ENCODE assay signal across 12 cellular contexts in genomic region chr9:121741198-121741918, GRCh38.
DNase-seq lines count a peak whose midpoint lies in the region; ATAC-seq and TF ChIP-seq lines count a peak whose summit lies in the region.
"Had no signal": no experiment of that assay in that cellular context is flagged by ENCODE, and none has a peak within 500 bp of the region (broad histone marks: within the 10 kb centered on the region; RNA-seq: fewer than 3 reads in every experiment).

No MANE protein-coding gene starts in this region.

- H3K27me3 ChIP-seq in endodermal cell (ENCODE audit: control insufficient read depth, insufficient read depth, low read length, poor library complexity, severe bottlenecking) (no peaks in the 10 kb centered on the region), ovary (no peaks in the 10 kb centered on the region)

- TF ChIP-seq CTCF in endodermal cell (conservative IDR thresholded peaks at IDR 0.05) (no peak), ovary (IDR thresholded peaks at IDR 0.05) (no peak)

- H3K27ac Mint-ChIP-seq in endodermal cell: peak overlapping the region; percentile 55
- H3K27ac Mint-ChIP-seq: naive thymus-derived CD4-positive, alpha-beta T cell had no signal

- peak; percentile 32 for ATAC-seq in GM19351 (IDR thresholded peaks at IDR 0.05; ENCODE audit: unreplicated experiment)
- no peak for ATAC-seq in HG03039 (IDR thresholded peaks at IDR 0.05; ENCODE audit: unreplicated experiment)
- no peak for ATAC-seq in GM21360 (IDR thresholded peaks at IDR 0.05; ENCODE audit: unreplicated experiment)
- ATAC-seq: naive thymus-derived CD4-positive, alpha-beta T cell had no signal

- peaks cover 35% of the 10 kb centered on the region for H3K4me1 Mint-ChIP-seq in endodermal cell

- H3K4me3 Mint-ChIP-seq in endodermal cell: no peak overlapping the region
- H3K4me3 Mint-ChIP-seq: naive thymus-derived CD4-positive, alpha-beta T cell had no signal

- TF ChIP-seq EP300 in ovary (IDR thresholded peaks at IDR 0.05): no peak

- no peak overlapping the region for H3K27ac ChIP-seq in endodermal cell (ENCODE audit: low read depth, low read length)
- peak overlapping the region; percentile 80 to 92 for H3K27ac ChIP-seq in ovary

- no peaks in the 10 kb centered on the region for H3K9me3 Mint-ChIP-seq in endodermal cell
- H3K9me3 Mint-ChIP-seq: naive thymus-derived CD4-positive, alpha-beta T cell had no signal

- WGBS in endodermal cell (ENCODE audit: insufficient coverage in 1 of 2, insufficient read length in 1 of 2), 2 experiments: 86 to 87% methylated on average over 8 to 11 of the region's 11 CpGs
- WGBS in ovary, 3 donors: 75 to 87% (median 79%) methylated on average over 11 of the region's 11 CpGs

- intact Hi-C loops in ovary (cut with DNase I): loop anchor here in 1 of 4 donors (10.0 kb wide), 1 partner anchor 163 kb away; no protein-coding TSS in a partner anchor

- no peaks in the 10 kb centered on the region for H3K36me3 Mint-ChIP-seq in endodermal cell (ENCODE audit: low read depth)
- H3K36me3 Mint-ChIP-seq: naive thymus-derived CD4-positive, alpha-beta T cell had no signal

- H3K27me3 Mint-ChIP-seq in endodermal cell (ENCODE audit: insufficient read depth): no peaks in the 10 kb centered on the region

- H3K4me3 ChIP-seq in endodermal cell (ENCODE audit: low read length) (no peak overlapping the region), ovary (no peak overlapping the region)

- H3K9me3 ChIP-seq in endodermal cell (ENCODE audit: control insufficient read depth, low read length) (no peaks in the 10 kb centered on the region), ovary (no peaks in the 10 kb centered on the region)

- H3K4me1 ChIP-seq in endodermal cell (ENCODE audit: control insufficient read depth, insufficient read depth, low read length): peaks cover 19% of the 10 kb centered on the region
- H3K4me1 ChIP-seq in ovary (ENCODE audit: insufficient read depth): peaks cover 59% of the 10 kb centered on the region

- H3K9ac ChIP-seq in endodermal cell (ENCODE audit: extremely low read depth, low read length, poor library complexity, severe bottlenecking): no peak overlapping the region

- TF ChIP-seq POLR2A in ovary (IDR thresholded peaks at IDR 0.05): no peak

- peak; percentile 79 for DNase-seq in NCI-H2171 treated with DMSO at 0.1 percent for 48 hours (lab: John Stamatoyannopoulos, UW)
- peak; percentile 56 for DNase-seq in endodermal cell
- DNase-seq in ovary: no peak
- DNase-seq in OCI-M2 (lab: John Stamatoyannopoulos, UW; ENCODE audit: unreplicated experiment): no peak
- DNase-seq in occipital lobe (lab: John Stamatoyannopoulos, UW): no peak
- DNase-seq: activated T-cell treated with anti-CD3 and anti-CD28 coated beads, Interleukin-2, amount 50 U/mL, for 1 hour; naive thymus-derived CD4-positive, alpha-beta T cell; SIG-M5; stimulated activated CD4-positive, alpha-beta T cell treated with anti-CD3 and anti-CD28 coated beads, Interleukin-12 subunit alpha, Interleukin-12 subunit beta, amount 100 ng/mL, for 4 hours had no signal

- H3K36me3 ChIP-seq in endodermal cell (ENCODE audit: control insufficient read depth, insufficient read depth, low read length) (no peaks in the 10 kb centered on the region), ovary (no peaks in the 10 kb centered on the region)

Comparison
In these comparisons a context has a peak if more than half of its experiments do, and no peak if none do; other contexts are left out.
1. DNase-seq: peak in NCI-H2171 treated with DMSO at 0.1 percent for 48 hours (single experiment) and endodermal cell (single experiment); none in ovary (0 of 5), OCI-M2 (single experiment) and occipital lobe (single experiment).